ENCODE assay signal across 8 cellular contexts in the genomic region with DNA sequence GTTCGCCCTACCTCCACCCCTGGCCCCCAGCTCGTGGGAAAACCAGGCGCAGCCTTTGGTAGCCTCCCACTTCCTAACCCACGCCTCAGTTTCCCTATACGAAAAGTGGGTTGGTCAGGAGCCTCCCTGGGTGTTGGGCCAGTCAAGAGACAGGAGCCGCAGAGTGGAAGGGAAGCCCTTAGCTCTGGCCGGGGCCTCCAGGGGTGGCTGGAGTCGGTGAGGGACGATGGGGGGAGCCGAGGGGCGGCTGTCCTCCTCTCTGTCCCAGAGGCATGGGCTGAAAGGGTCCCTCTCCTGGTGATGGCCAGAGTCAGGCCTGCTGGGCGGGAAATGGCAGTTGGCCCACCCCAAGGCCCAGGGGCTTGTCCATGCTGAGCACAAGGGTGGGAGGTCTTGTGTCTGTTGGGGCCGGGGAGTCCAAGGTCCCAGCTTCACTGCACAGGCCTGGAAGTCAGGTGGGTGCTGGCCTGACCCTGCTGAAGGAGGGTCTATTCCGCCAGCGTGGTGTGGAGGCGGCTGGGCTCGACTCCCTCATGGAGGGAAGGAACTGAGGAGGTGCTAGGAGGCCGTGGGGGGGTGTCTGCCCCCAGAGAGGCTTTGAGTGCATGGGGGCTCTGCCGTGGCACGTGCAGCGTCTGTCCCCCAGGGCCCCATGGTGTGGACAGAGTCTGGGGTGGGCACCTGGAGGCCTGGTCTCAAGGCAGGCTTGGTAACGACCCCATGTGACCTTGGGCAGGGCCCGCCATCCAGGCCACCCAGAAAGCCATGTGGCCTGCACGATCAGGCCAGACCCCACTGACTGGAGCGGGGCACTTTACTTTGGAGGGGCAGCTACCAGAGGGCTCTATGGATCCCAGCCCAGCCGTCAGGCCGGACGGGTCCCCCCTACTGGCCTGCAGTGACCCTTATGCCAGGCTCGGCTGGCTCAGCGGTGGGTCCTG. TPM values are rescaled to one million over a fixed set of nuclear protein-coding genes. Genes with fewer than 3 reads are reported as not detected.
DNase-seq lines count a peak whose midpoint lies in the region; ATAC-seq, FAIRE-seq and TF ChIP-seq lines count a peak whose summit lies in the region.

No MANE protein-coding gene starts in this region.

- H3K4me2 ChIP-seq in OCI-LY1 (ENCODE audit: low read length) (peak overlapping the region; percentile 55; the same call in 1 of the 2 replicates), endothelial cell of umbilical vein (ENCODE audit: insufficient read depth, low read length) (peak overlapping the region; percentile 84)

- H3K27ac Mint-ChIP-seq in CD4-positive, CD25-positive, alpha-beta regulatory T cell, result peak overlapping the region; percentile 64 to 92 (median 65)

- POLR2A ChIA-PET in endothelial cell of umbilical vein (lab: Charles Lee), result interaction anchor here (0.6 to 1.6 kb wide), 6 partner anchors 10 to 969 kb away, joined by 3 to 7 read pairs (median 5); no protein-coding TSS in a partner anchor

- H4K20me1 ChIP-seq in OCI-LY1 (ENCODE audit: insufficient read depth, low read length) (no peaks in the 10 kb centered on the region), endothelial cell of umbilical vein (replicated peaks; ENCODE audit: control insufficient read depth, extremely low read depth, insufficient read depth, low read length) (no peaks in the 10 kb centered on the region)

- TF ChIP-seq POLR2A in endothelial cell of umbilical vein (IDR thresholded peaks at IDR 0.05; ENCODE audit: low read depth, low read length), result no peak
- TF ChIP-seq POLR2A in ovary (IDR thresholded peaks at IDR 0.05), result no peak

- no peaks in the 10 kb centered on the region for H3K36me3 ChIP-seq in CD4-positive, CD25-positive, alpha-beta regulatory T cell (ENCODE audit: control insufficient read depth, insufficient read depth, low read length)
- no peaks in the 10 kb centered on the region for H3K36me3 ChIP-seq in OCI-LY1 (ENCODE audit: insufficient read depth, low read length)
- no peaks in the 10 kb centered on the region for H3K36me3 ChIP-seq in endothelial cell of umbilical vein (ENCODE audit: control insufficient read depth in 2 of 2, extremely low read depth in 1 of 2, insufficient read depth in 2 of 2, low read length in 2 of 2)
- H3K36me3 ChIP-seq in ovary, result no peaks in the 10 kb centered on the region

- H3K4me1 Mint-ChIP-seq in CD4-positive, CD25-positive, alpha-beta regulatory T cell, result peaks cover 0 to 19% (median 9%) of the 10 kb centered on the region in 4 donors

- H3K9me2 ChIP-seq in OCI-LY1 (ENCODE audit: low read depth, low read length), result no peaks in the 10 kb centered on the region

- peaks cover 45% of the 10 kb centered on the region for H3K4me1 ChIP-seq in CD4-positive, CD25-positive, alpha-beta regulatory T cell (ENCODE audit: control insufficient read depth, insufficient read depth, low read length, poor library complexity, severe bottlenecking)
- peaks cover 24% of the 10 kb centered on the region for H3K4me1 ChIP-seq in OCI-LY1 (ENCODE audit: insufficient read depth, low read length, severe bottlenecking)
- peaks cover 21% of the 10 kb centered on the region for H3K4me1 ChIP-seq in endothelial cell of umbilical vein (ENCODE audit: control insufficient read depth, extremely low read depth, insufficient read depth, low read length)
- H3K4me1 ChIP-seq in ovary (ENCODE audit: insufficient read depth), result peaks cover 15% of the 10 kb centered on the region

- DNase-seq in CD4-positive, CD25-positive, alpha-beta regulatory T cell, result no peak
- peak; percentile 31 for DNase-seq in endothelial cell of umbilical vein (ENCODE audit: low read depth, low spot score)
- DNase-seq in ovary, result peak in 1 of 5 donors; percentile 36
- DNase-seq in NOMO-1 (lab: John Stamatoyannopoulos, UW; ENCODE audit: unreplicated experiment in 2 of 2), result no peak
- no peak for DNase-seq in HK-2 (ENCODE audit: unreplicated experiment)

- TF ChIP-seq EP300 in ovary (IDR thresholded peaks at IDR 0.05), result no peak

- intact Hi-C loops in endothelial cell of umbilical vein (cut with micrococcal nuclease), result loop anchor here (1.0 to 10.0 kb wide), 4 partner anchors 13 to 195 kb away; partner anchors contain the start of genes DCXR, FASN and RAC3
- intact Hi-C loops in ovary (cut with DNase I), result loop anchor here in 1 of 4 donors (10.0 kb wide), 1 partner anchor 65 kb away; no protein-coding TSS in a partner anchor

- BruUV-seq in endothelial cell of umbilical vein (replicated peaks; lab: Mats Ljungman, UMichigan), result no TSS peak

- no peaks in the 10 kb centered on the region for H3F3A ChIP-seq in OCI-LY1 (ENCODE audit: insufficient read depth, low read length)

- CTCF ChIA-PET in endothelial cell of umbilical vein (lab: Charles Lee), result interaction anchor here (1.0 to 8.8 kb wide), 8 partner anchors 8 to 199 kb away, joined by 3 to 104 read pairs (median 4); partner anchors contain the start of gene RAC3

- H3K4me3 Mint-ChIP-seq in CD4-positive, CD25-positive, alpha-beta regulatory T cell, result peak overlapping the region; percentile 75 to 86 (median 80)

- no peaks in the 10 kb centered on the region for H3K36me3 Mint-ChIP-seq in CD4-positive, CD25-positive, alpha-beta regulatory T cell

- no peaks in the 10 kb centered on the region for H3K9me3 Mint-ChIP-seq in CD4-positive, CD25-positive, alpha-beta regulatory T cell

- WGBS in ovary, 3 donors, result 62 to 72% (median 71%) methylated on average over 20 to 30 of the region's 30 CpGs

- peak; percentile 50 for FAIRE-seq in endothelial cell of umbilical vein (lab: Jason Lieb, UNC)

- no peak overlapping the region; the same call in 1 of the 2 replicates for H3K9ac ChIP-seq in OCI-LY1 (ENCODE audit: low read length)
- H3K9ac ChIP-seq in endothelial cell of umbilical vein (replicated peaks; ENCODE audit: extremely low read depth, insufficient read depth, low read length), result peak overlapping the region; percentile 76

- H3K79me2 ChIP-seq in OCI-LY1 (ENCODE audit: insufficient read depth, low read length) (no peaks in the 10 kb centered on the region), endothelial cell of umbilical vein (ENCODE audit: control insufficient read depth, insufficient read depth, low read length) (peaks cover 55% of the 10 kb centered on the region)

- no peak overlapping the region for H3K4me3 ChIP-seq in CD4-positive, CD25-positive, alpha-beta regulatory T cell (ENCODE audit: low read depth, low read length)
- H3K4me3 ChIP-seq in OCI-LY1 (ENCODE audit: low read depth, low read length, poor library complexity, severe bottlenecking) (peak overlapping the region; percentile 55), endothelial cell of umbilical vein (replicated peaks in 1 of 3; ENCODE audit: insufficient read depth in 1 of 3, low read depth in 1 of 3, low read length in 3 of 3) (peak overlapping the region; percentile 53 to 89 (median 71)), ovary (peak overlapping the region; percentile 50)

- dilution Hi-C loops in endothelial cell of umbilical vein (cut with MboI; ENCODE audit: extremely low pct_ligation_motif_present, low sequenced_read_pairs), result no loop called here

- H2AFZ ChIP-seq in OCI-LY1 (ENCODE audit: low read length), result no peak overlapping the region
- H2AFZ ChIP-seq in endothelial cell of umbilical vein (ENCODE audit: low read depth, low read length), result no peak overlapping the region

- H3K9me3 ChIP-seq in CD4-positive, CD25-positive, alpha-beta regulatory T cell (ENCODE audit: control insufficient read depth in 2 of 2, low read length in 2 of 2), result no peaks in the 10 kb centered on the region
- H3K9me3 ChIP-seq in OCI-LY1 (ENCODE audit: low read length) (no peaks in the 10 kb centered on the region), endothelial cell of umbilical vein (replicated peaks; ENCODE audit: control insufficient read depth, insufficient read depth, low read length) (no peaks in the 10 kb centered on the region), ovary (no peaks in the 10 kb centered on the region)

- H3K9me1 ChIP-seq in endothelial cell of umbilical vein (replicated peaks; ENCODE audit: control insufficient read depth, extremely low read depth, insufficient read depth, low read length), result no peaks in the 10 kb centered on the region

- peak overlapping the region; percentile 23 for H3K27ac ChIP-seq in CD4-positive, CD25-positive, alpha-beta regulatory T cell (ENCODE audit: insufficient read depth, low read length, poor library complexity, severe bottlenecking)
- H3K27ac ChIP-seq in OCI-LY1 (ENCODE audit: low read depth, low read length, poor library complexity, severe bottlenecking) (no peak overlapping the region), endothelial cell of umbilical vein (ENCODE audit: insufficient read depth, low read depth, low read length) (peak overlapping the region; percentile 53), ovary (peak overlapping the region in 1 of 2 donors; percentile 80)

- no peak for ATAC-seq in CD4-positive, CD25-positive, alpha-beta regulatory T cell (ENCODE audit: low read depth in 2 of 2)
- ATAC-seq in HG03378 (IDR thresholded peaks at IDR 0.05; ENCODE audit: unreplicated experiment), result no peak
- no peak for ATAC-seq in HG02938 (IDR thresholded peaks at IDR 0.05; ENCODE audit: unreplicated experiment)

- no peak for TF ChIP-seq CTCF in OCI-LY1 (IDR thresholded peaks at IDR 0.05; ENCODE audit: low read length)
- peak in 1 of 2 donors; percentile 10 for TF ChIP-seq CTCF in endothelial cell of umbilical vein (IDR thresholded peaks at IDR 0.05; ENCODE audit: extremely low read depth in 1 of 2, insufficient read depth in 1 of 2, low read depth in 1 of 2, low read length in 2 of 2)
- TF ChIP-seq CTCF in ovary (IDR thresholded peaks at IDR 0.05), result no peak

- no peaks in the 10 kb centered on the region for H3K27me3 ChIP-seq in CD4-positive, CD25-positive, alpha-beta regulatory T cell (ENCODE audit: control insufficient read depth, insufficient read depth, low read length)
- peaks cover 5% of the 10 kb centered on the region; the same call in 1 of the 2 replicates for H3K27me3 ChIP-seq in OCI-LY1 (ENCODE audit: insufficient read depth, low read length)
- no peaks in the 10 kb centered on the region for H3K27me3 ChIP-seq in endothelial cell of umbilical vein (ENCODE audit: control insufficient read depth in 2 of 2, insufficient read depth in 2 of 2, low read length in 2 of 2)
- H3K27me3 ChIP-seq in ovary, result no peaks in the 10 kb centered on the region

- no peaks in the 10 kb centered on the region for H3K27me3 Mint-ChIP-seq in CD4-positive, CD25-positive, alpha-beta regulatory T cell

RNA-seq across cellular contexts. Expression of gene SLC16A3, which starts 1.1 kb away (rescaled TPM):
- total RNA-seq in CD4-positive, CD25-positive, alpha-beta regulatory T cell, result 52.5 TPM
- 1 to 10 TPM; 1.5 to 3.3 (median 2.2) TPM for polyA plus RNA-seq in CD4-positive, CD25-positive, alpha-beta regulatory T cell
- total RNA-seq in endothelial cell of umbilical vein (171 and 229 TPM in 2 replicates), ovary (10 to 100 TPM; 10.5 to 23.2 (median 18.0) TPM)
- polyA plus RNA-seq in endothelial cell of umbilical vein (95.9 and 140 TPM in 2 replicates), ovary (1 to 10 TPM; 3.5 to 5.0 TPM)
- 52.1 and 69.8 TPM in 2 replicates for polyA plus RNA-seq in endothelial cell of umbilical vein (2011; cell fraction: cytosol; rRNA removed)
- 40.9 and 41.0 TPM in 2 replicates for polyA plus RNA-seq in endothelial cell of umbilical vein (2011; cell fraction: nucleus; rRNA removed)
- polyA plus RNA-seq in endothelial cell of umbilical vein (2012), result 119 and 153 TPM in 2 replicates
- 98.9 and 118 TPM in 2 replicates for polyA minus RNA-seq in endothelial cell of umbilical vein
- 158 TPM for polyA minus RNA-seq in endothelial cell of umbilical vein (2011; cell fraction: cytosol; rRNA and poly(A)+ RNA removed)
- polyA minus RNA-seq in endothelial cell of umbilical vein (2011; cell fraction: nucleus; rRNA and poly(A)+ RNA removed), result 31.0 and 31.5 TPM in 2 replicates

RNA-seq across cellular contexts. Expression of gene CCDC57, which starts 17.3 kb away (rescaled TPM):
- total RNA-seq in CD4-positive, CD25-positive, alpha-beta regulatory T cell, result 76.6 TPM
- 10 to 100 TPM; 27.7 to 38.9 (median 33.7) TPM for polyA plus RNA-seq in CD4-positive, CD25-positive, alpha-beta regulatory T cell
- total RNA-seq in endothelial cell of umbilical vein, result 31.6 and 40.9 TPM in 2 replicates
- polyA plus RNA-seq in endothelial cell of umbilical vein, result 18.6 and 19.7 TPM in 2 replicates
- polyA plus RNA-seq in endothelial cell of umbilical vein (2011; cell fraction: cytosol; rRNA removed), result 3.9 and 6.4 TPM in 2 replicates
- polyA plus RNA-seq in endothelial cell of umbilical vein (2011; cell fraction: nucleus; rRNA removed), result 167 and 183 TPM in 2 replicates
- 9.3 and 11.4 TPM in 2 replicates for polyA plus RNA-seq in endothelial cell of umbilical vein (2012)
- 15.8 and 16.5 TPM in 2 replicates for polyA minus RNA-seq in endothelial cell of umbilical vein
- 16.3 TPM for polyA minus RNA-seq in endothelial cell of umbilical vein (2011; cell fraction: cytosol; rRNA and poly(A)+ RNA removed)
- 31.4 and 37.9 TPM in 2 replicates for polyA minus RNA-seq in endothelial cell of umbilical vein (2011; cell fraction: nucleus; rRNA and poly(A)+ RNA removed)
- total RNA-seq in ovary, result 10 to 100 TPM; 22.9 to 65.0 (median 41.9) TPM
- polyA plus RNA-seq in ovary, result 10 to 100 TPM in 1 of 2 donors, 1 to 10 TPM in 1; 7.7 to 22.2 TPM

RNA-seq across cellular contexts. Expression of gene CSNK1D, which starts 43.5 kb away (rescaled TPM):
- total RNA-seq in CD4-positive, CD25-positive, alpha-beta regulatory T cell, result 333 TPM
- polyA plus RNA-seq in CD4-positive, CD25-positive, alpha-beta regulatory T cell, result 10 to 100 TPM; 41.2 to 50.3 (median 48.6) TPM
- 143 and 155 TPM in 2 replicates for total RNA-seq in endothelial cell of umbilical vein
- 123 and 127 TPM in 2 replicates for polyA plus RNA-seq in endothelial cell of umbilical vein
- polyA plus RNA-seq in endothelial cell of umbilical vein (2011; cell fraction: cytosol; rRNA removed), result 137 and 147 TPM in 2 replicates
- 510 and 541 TPM in 2 replicates for polyA plus RNA-seq in endothelial cell of umbilical vein (2011; cell fraction: nucleus; rRNA removed)
- 147 and 161 TPM in 2 replicates for polyA plus RNA-seq in endothelial cell of umbilical vein (2012)
- 108 and 121 TPM in 2 replicates for polyA minus RNA-seq in endothelial cell of umbilical vein
- 34.4 TPM for polyA minus RNA-seq in endothelial cell of umbilical vein (2011; cell fraction: cytosol; rRNA and poly(A)+ RNA removed)
- 96.1 and 97.5 TPM in 2 replicates for polyA minus RNA-seq in endothelial cell of umbilical vein (2011; cell fraction: nucleus; rRNA and poly(A)+ RNA removed)
- 100 to 1,000 TPM in 5 of 7 donors, 10 to 100 TPM in 2; 46.0 to 160 (median 121) TPM for total RNA-seq in ovary
- 100 to 1,000 TPM in 1 of 2 donors, 10 to 100 TPM in 1; 81.2 to 134 TPM for polyA plus RNA-seq in ovary
